1 cellular context compared by ENCODE assay signal in the genomic region with DNA sequence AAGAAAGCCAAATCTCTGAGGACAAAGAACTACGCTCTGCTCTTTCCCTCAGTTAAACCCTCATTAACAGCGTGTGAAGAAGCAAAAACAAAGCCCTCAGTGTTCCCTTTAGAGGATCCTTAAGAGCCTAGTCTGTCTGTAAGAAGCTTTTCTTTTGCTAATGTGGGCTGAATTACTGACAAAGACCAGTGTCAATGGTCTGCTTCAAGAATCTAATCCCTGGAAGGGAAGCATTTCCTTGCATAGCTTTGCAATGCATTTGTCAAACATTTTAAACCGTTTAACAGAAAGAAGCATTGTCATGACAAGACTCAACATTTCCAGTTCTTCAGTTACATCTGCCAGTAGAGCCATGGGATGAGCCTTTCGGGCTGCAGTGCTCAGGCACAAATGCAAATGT.
TF ChIP-seq lines count a peak whose summit lies in the region.

No MANE protein-coding gene starts in this region.

TF ChIP-seq in WTC11, 78 proteins besides CTCF, POLR2A, EP300 and RAD21 (continued from another document):
- TF ChIP-seq, protein P1, sequence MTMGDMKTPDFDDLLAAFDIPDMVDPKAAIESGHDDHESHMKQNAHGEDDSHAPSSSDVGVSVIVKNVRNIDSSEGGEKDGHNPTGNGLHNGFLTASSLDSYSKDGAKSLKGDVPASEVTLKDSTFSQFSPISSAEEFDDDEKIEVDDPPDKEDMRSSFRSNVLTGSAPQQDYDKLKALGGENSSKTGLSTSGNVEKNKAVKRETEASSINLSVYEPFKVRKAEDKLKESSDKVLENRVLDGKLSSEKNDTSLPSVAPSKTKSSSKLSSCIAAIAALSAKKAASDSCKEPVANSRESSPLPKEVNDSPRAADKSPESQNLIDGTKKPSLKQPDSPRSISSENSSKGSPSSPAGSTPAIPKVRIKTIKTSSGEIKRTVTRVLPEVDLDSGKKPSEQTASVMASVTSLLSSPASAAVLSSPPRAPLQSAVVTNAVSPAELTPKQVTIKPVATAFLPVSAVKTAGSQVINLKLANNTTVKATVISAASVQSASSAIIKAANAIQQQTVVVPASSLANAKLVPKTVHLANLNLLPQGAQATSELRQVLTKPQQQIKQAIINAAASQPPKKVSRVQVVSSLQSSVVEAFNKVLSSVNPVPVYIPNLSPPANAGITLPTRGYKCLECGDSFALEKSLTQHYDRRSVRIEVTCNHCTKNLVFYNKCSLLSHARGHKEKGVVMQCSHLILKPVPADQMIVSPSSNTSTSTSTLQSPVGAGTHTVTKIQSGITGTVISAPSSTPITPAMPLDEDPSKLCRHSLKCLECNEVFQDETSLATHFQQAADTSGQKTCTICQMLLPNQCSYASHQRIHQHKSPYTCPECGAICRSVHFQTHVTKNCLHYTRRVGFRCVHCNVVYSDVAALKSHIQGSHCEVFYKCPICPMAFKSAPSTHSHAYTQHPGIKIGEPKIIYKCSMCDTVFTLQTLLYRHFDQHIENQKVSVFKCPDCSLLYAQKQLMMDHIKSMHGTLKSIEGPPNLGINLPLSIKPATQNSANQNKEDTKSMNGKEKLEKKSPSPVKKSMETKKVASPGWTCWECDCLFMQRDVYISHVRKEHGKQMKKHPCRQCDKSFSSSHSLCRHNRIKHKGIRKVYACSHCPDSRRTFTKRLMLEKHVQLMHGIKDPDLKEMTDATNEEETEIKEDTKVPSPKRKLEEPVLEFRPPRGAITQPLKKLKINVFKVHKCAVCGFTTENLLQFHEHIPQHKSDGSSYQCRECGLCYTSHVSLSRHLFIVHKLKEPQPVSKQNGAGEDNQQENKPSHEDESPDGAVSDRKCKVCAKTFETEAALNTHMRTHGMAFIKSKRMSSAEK (CRISPR knock-in tag; IDR thresholded peaks at IDR 0.05; ENCODE audit: borderline replicate concordance), result 0 out of 2 replicates have a peak, but pooled peaks have one; percentile 33
- TF ChIP-seq, protein P2, sequence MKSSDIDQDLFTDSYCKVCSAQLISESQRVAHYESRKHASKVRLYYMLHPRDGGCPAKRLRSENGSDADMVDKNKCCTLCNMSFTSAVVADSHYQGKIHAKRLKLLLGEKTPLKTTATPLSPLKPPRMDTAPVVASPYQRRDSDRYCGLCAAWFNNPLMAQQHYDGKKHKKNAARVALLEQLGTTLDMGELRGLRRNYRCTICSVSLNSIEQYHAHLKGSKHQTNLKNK (CRISPR knock-in tag; IDR thresholded peaks at IDR 0.05), result peak; percentile 99
- TF ChIP-seq, protein P3, sequence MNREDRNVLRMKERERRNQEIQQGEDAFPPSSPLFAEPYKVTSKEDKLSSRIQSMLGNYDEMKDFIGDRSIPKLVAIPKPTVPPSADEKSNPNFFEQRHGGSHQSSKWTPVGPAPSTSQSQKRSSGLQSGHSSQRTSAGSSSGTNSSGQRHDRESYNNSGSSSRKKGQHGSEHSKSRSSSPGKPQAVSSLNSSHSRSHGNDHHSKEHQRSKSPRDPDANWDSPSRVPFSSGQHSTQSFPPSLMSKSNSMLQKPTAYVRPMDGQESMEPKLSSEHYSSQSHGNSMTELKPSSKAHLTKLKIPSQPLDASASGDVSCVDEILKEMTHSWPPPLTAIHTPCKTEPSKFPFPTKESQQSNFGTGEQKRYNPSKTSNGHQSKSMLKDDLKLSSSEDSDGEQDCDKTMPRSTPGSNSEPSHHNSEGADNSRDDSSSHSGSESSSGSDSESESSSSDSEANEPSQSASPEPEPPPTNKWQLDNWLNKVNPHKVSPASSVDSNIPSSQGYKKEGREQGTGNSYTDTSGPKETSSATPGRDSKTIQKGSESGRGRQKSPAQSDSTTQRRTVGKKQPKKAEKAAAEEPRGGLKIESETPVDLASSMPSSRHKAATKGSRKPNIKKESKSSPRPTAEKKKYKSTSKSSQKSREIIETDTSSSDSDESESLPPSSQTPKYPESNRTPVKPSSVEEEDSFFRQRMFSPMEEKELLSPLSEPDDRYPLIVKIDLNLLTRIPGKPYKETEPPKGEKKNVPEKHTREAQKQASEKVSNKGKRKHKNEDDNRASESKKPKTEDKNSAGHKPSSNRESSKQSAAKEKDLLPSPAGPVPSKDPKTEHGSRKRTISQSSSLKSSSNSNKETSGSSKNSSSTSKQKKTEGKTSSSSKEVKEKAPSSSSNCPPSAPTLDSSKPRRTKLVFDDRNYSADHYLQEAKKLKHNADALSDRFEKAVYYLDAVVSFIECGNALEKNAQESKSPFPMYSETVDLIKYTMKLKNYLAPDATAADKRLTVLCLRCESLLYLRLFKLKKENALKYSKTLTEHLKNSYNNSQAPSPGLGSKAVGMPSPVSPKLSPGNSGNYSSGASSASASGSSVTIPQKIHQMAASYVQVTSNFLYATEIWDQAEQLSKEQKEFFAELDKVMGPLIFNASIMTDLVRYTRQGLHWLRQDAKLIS (CRISPR knock-in tag; IDR thresholded peaks at IDR 0.05; ENCODE audit: borderline replicate concordance), result peak; percentile 70; the same call in 1 of the 2 replicates
- TF ChIP-seq FOXJ3 (CRISPR knock-in tag; IDR thresholded peaks at IDR 0.05; ENCODE audit: borderline replicate concordance), result 0 out of 2 replicates have a peak, but pooled peaks have one; percentile 65
- TF ChIP-seq, protein P4, sequence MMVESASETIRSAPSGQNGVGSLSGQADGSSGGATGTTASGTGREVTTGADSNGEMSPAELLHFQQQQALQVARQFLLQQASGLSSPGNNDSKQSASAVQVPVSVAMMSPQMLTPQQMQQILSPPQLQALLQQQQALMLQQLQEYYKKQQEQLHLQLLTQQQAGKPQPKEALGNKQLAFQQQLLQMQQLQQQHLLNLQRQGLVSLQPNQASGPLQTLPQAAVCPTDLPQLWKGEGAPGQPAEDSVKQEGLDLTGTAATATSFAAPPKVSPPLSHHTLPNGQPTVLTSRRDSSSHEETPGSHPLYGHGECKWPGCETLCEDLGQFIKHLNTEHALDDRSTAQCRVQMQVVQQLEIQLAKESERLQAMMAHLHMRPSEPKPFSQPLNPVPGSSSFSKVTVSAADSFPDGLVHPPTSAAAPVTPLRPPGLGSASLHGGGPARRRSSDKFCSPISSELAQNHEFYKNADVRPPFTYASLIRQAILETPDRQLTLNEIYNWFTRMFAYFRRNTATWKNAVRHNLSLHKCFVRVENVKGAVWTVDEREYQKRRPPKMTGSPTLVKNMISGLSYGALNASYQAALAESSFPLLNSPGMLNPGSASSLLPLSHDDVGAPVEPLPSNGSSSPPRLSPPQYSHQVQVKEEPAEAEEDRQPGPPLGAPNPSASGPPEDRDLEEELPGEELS (CRISPR knock-in tag; IDR thresholded peaks at IDR 0.05), result peak; percentile 26; the same call in 1 of the 2 replicates
- no peak for TF ChIP-seq NR2C2 (CRISPR knock-in tag; IDR thresholded peaks at IDR 0.05)
- TF ChIP-seq, protein P5, sequence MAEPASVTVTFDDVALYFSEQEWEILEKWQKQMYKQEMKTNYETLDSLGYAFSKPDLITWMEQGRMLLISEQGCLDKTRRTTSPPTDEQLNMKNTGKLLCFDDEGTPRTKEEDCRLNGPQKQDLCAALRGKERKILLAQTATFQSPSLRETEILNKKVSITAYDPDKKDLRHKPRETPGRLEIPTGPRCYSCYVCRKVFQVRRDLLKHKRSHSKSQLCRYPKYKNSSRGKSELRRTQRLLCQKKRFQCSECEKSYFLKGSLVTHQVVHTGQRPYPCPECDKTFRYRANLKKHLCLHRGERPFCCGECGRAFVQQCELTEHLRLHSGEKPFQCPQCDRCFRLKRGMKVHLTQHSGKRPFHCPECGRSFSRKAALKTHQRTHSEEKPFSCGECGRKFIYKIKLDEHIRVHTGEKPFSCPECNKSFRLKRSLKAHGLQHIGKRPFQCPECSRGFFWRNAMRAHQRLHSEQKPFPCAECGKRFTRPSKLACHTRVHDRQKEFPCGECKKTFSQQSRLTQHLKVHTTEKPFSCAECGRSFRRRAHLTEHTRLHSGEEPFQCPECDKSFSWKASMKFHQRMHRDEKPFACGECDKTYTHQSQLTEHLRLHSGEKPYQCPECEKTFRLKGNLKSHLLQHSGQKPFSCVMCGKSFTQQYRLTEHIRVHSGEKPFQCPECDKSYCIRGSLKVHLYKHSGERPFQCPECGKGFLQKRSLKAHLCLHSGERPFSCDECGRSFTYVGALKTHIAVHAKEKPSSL (CRISPR knock-in tag; conservative IDR thresholded peaks at IDR 0.05), result peak; percentile 77; the same call in 1 of the 2 replicates
- TF ChIP-seq, protein P6, sequence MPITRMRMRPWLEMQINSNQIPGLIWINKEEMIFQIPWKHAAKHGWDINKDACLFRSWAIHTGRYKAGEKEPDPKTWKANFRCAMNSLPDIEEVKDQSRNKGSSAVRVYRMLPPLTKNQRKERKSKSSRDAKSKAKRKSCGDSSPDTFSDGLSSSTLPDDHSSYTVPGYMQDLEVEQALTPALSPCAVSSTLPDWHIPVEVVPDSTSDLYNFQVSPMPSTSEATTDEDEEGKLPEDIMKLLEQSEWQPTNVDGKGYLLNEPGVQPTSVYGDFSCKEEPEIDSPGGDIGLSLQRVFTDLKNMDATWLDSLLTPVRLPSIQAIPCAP (CRISPR knock-in tag; IDR thresholded peaks at IDR 0.05), result no peak
- TF ChIP-seq SP1 (CRISPR knock-in tag; conservative IDR thresholded peaks at IDR 0.05), result 0 out of 2 replicates have a peak, but pooled peaks have one; percentile 38
- no peak for TF ChIP-seq ELF4 (CRISPR knock-in tag; IDR thresholded peaks at IDR 0.05; ENCODE audit: low read depth)
- TF ChIP-seq TEAD1 (CRISPR knock-in tag; IDR thresholded peaks at IDR 0.05), result peak; percentile 82; the same call in 1 of the 2 replicates
- no peak for TF ChIP-seq TCF7 (CRISPR knock-in tag; IDR thresholded peaks at IDR 0.05; ENCODE audit: low read depth)
